ENCODE assay signal across 20 cellular contexts in genomic region chr12:114400395-114400794, GRCh38. TPM values are rescaled to one million over a fixed set of nuclear protein-coding genes. Genes with fewer than 3 reads are reported as not detected.
DNase-seq lines count a peak whose midpoint lies in the region; ATAC-seq and TF ChIP-seq lines count a peak whose summit lies in the region.
"Had no signal": no experiment of that assay in that cellular context is flagged by ENCODE, and none has a peak within 500 bp of the region (broad histone marks: within the 10 kb centered on the region; RNA-seq: fewer than 3 reads in every experiment).

No MANE protein-coding gene starts in this region.

- H3K18ac ChIP-seq in neuronal stem cell (ENCODE audit: low read length): peak overlapping the region; percentile 27

- H2BK120ac ChIP-seq in neuronal stem cell (ENCODE audit: low read depth, low read length): no peak overlapping the region

- H3K36me3 ChIP-seq in BJ (ENCODE audit: control insufficient read depth, insufficient read depth, low read length) (peaks cover 20% of the 10 kb centered on the region), heart right ventricle (peaks cover 0 to 34% (median 0%) of the 10 kb centered on the region in 9 donors), neuronal stem cell (replicated peaks in 1 of 2; ENCODE audit: control insufficient read depth in 2 of 2, insufficient read depth in 2 of 2, low read length in 2 of 2) (no peaks in the 10 kb centered on the region)
- H3K36me3 ChIP-seq: pancreas, tibial nerve had no signal

- H3K79me1 ChIP-seq in neuronal stem cell (ENCODE audit: low read depth, low read length): no peaks in the 10 kb centered on the region

- no peak overlapping the region for H4K8ac ChIP-seq in neuronal stem cell (ENCODE audit: low read depth, low read length)

- H3K4ac ChIP-seq in neuronal stem cell (ENCODE audit: low read length): no peak overlapping the region

- CTCF ChIA-PET in BJ (lab: Yijun Ruan, JAX): interaction anchor here (0.6 kb wide), 1 partner anchor 420 kb away, joined by 3 read pairs; no protein-coding TSS in a partner anchor

- no peak overlapping the region for H3K4me2 ChIP-seq in neuronal stem cell (ENCODE audit: insufficient read depth, low read length, poor library complexity, severe bottlenecking)

- no peak overlapping the region for H3K23ac ChIP-seq in neuronal stem cell (ENCODE audit: low read depth, low read length, poor library complexity)

- 26 to 28% methylated on average over 28 of the region's 28 CpGs for WGBS in heart right ventricle, 2 donors
- WGBS in neuronal stem cell (ENCODE audit: extremely low coverage in 2 of 2, insufficient read length in 2 of 2, insufficient replicate concordance in 1 of 2), 2 donors: no CpG with 5 or more reads among the region's 28 CpGs

- H3K4me1 ChIP-seq in heart right ventricle: peaks cover 0 to 40% (median 16%) of the 10 kb centered on the region in 9 donors
- peaks cover 0 to 4% of the 10 kb centered on the region in 2 donors for H3K4me1 ChIP-seq in neuronal stem cell (ENCODE audit: control insufficient read depth in 2 of 2, insufficient read depth in 1 of 2, low read depth in 1 of 2, low read length in 2 of 2)
- H3K4me1 ChIP-seq: pancreas had no signal

- H2BK12ac ChIP-seq in neuronal stem cell (ENCODE audit: low read length): no peak overlapping the region

- H2BK15ac ChIP-seq in neuronal stem cell (ENCODE audit: low read length): no peak overlapping the region

- no peak overlapping the region for H2BK5ac ChIP-seq in neuronal stem cell (ENCODE audit: low read length)

- peak overlapping the region; percentile 90 for H3K4me3 ChIP-seq in BJ (ENCODE audit: low read depth, low read length)
- H3K4me3 ChIP-seq in WI38 (ENCODE audit: low read depth, low read length): peak overlapping the region; percentile 91
- peak overlapping the region in 4 of 10 donors; percentile 3 to 29 (median 22) for H3K4me3 ChIP-seq in heart right ventricle
- H3K4me3 ChIP-seq in neuronal stem cell (ENCODE audit: low read length in 2 of 2): no peak overlapping the region
- H3K4me3 ChIP-seq: pancreas, tibial nerve had no signal

- H2AK5ac ChIP-seq in neuronal stem cell (ENCODE audit: low read depth, low read length): no peak overlapping the region

- intact Hi-C loops in heart right ventricle (cut with DNase I): loop anchor here in 3 of 10 donors (5.0 to 10.0 kb wide), 2 partner anchors 33 to 46 kb away; no protein-coding TSS in a partner anchor

- H3K27ac ChIP-seq in heart right ventricle (peak overlapping the region; percentile 32 to 73 (median 64)), neuronal stem cell (replicated peaks; ENCODE audit: low read length) (no peak overlapping the region)
- H3K27ac ChIP-seq: pancreas, tibial nerve had no signal

- no peak overlapping the region for H3K14ac ChIP-seq in neuronal stem cell (ENCODE audit: low read length)

- DNase-seq in BJ (ENCODE audit: low read depth) (no peak), heart right ventricle (no peak), neuronal stem cell (ENCODE audit: low spot score) (peak; percentile 37), germinal center (ENCODE audit: low spot score) (no peak), Ammon's horn (ENCODE audit: low spot score) (no peak)
- DNase-seq: activated B cell treated with CpG ODN at 0.5 μM for 24 hours; CD8-positive, alpha-beta memory T cell; kidney; NCI-H146; pancreas; SIG-M5; stimulated activated naive B cell treated with anti-CD40 and anti-IgM and Interleukin-4, amounts not matched to agents 10 μg/mL and 1 μg/mL and 100 μg/mL, for 72 hours; T-helper 17 cell had no signal

- ATAC-seq in heart right ventricle: no peak
- no peak for ATAC-seq in HG02840 (IDR thresholded peaks at IDR 0.05; ENCODE audit: low FRiP score, unreplicated experiment)
- ATAC-seq in GM18520 (IDR thresholded peaks at IDR 0.05; ENCODE audit: unreplicated experiment): no peak
- ATAC-seq: stimulated activated naive B cell treated with anti-CD40 and anti-IgM and Interleukin-4, amounts not matched to agents 10 μg/mL and 1 μg/mL and 100 μg/mL, for 72 hours; T-helper 17 cell had no signal

- TF ChIP-seq CTCF in BJ (IDR thresholded peaks at IDR 0.05; ENCODE audit: insufficient read depth, low read depth, low read length) (no peak), WI38 (IDR thresholded peaks at IDR 0.05; ENCODE audit: low read depth, low read length) (no peak), heart right ventricle (IDR thresholded peaks at IDR 0.05) (no peak)

- POLR2A ChIA-PET in BJ (lab: Charles Lee): interaction anchor here (0.9 kb wide), 1 partner anchor 38 kb away, joined by 4 read pairs; no protein-coding TSS in a partner anchor

- H4K91ac ChIP-seq in neuronal stem cell (ENCODE audit: low read depth, low read length, poor library complexity): no peak overlapping the region

- H2AFZ ChIP-seq in neuronal stem cell (ENCODE audit: low read length): no peak overlapping the region

- H3K27me3 ChIP-seq in BJ (ENCODE audit: control insufficient read depth, insufficient read depth, low read length): no peaks in the 10 kb centered on the region
- H3K27me3 ChIP-seq in heart right ventricle: peaks cover 0 to 100% (median 74%) of the 10 kb centered on the region in 7 donors
- peaks cover 72 to 99% (median 99%) of the 10 kb centered on the region in 3 experiments for H3K27me3 ChIP-seq in neuronal stem cell (ENCODE audit: control insufficient read depth in 3 of 3, insufficient read depth in 3 of 3, low read depth in 1 of 3, low read length in 3 of 3)

- H3K9me3 ChIP-seq in heart right ventricle (no peaks in the 10 kb centered on the region), neuronal stem cell (replicated peaks in 1 of 2; ENCODE audit: control insufficient read depth in 2 of 2, insufficient read depth in 1 of 2, low read depth in 1 of 2, low read length in 2 of 2) (peaks cover 2 to 4% of the 10 kb centered on the region in 2 donors)
- H3K9me3 ChIP-seq: pancreas, tibial nerve had no signal

- H3K9ac ChIP-seq in neuronal stem cell (ENCODE audit: low read depth, low read length, poor library complexity): no peak overlapping the region

RNA-seq across cellular contexts. Expression of gene TBX5, which starts 5.5 kb away (rescaled TPM):
- 29.1 and 30.8 TPM in 2 replicates for polyA plus RNA-seq in BJ (2011; rRNA removed)
- 41.4 and 45.3 TPM in 2 replicates for polyA minus RNA-seq in BJ (2011; rRNA and poly(A)+ RNA removed)
- 10 to 100 TPM; 24.6 to 70.1 (median 54.3) TPM for total RNA-seq in heart right ventricle
- polyA plus RNA-seq in heart right ventricle: 10 to 100 TPM in 1 of 2 donors, 1 to 10 TPM in 1; 4.0 to 30.2 TPM
- not detected for polyA plus RNA-seq in neuronal stem cell (2013, experiment 1 of 2)
- not detected for polyA plus RNA-seq in neuronal stem cell (2013, experiment 2 of 2)
- total RNA-seq: activated B cell treated with CpG ODN at 0.5 μM for 24 hours; CD8-positive, alpha-beta memory T cell; cerebellum; G401; kidney; NCI-H460; pancreas; T-helper 17 cell; tibial nerve had no signal
- polyA plus RNA-seq: CD8-positive, alpha-beta memory T cell had no signal

Comparison
In these comparisons a context has a peak if more than half of its experiments do, and no peak if none do; other contexts are left out.
1. H3K4me3 ChIP-seq: peak in BJ (single experiment) and WI38 (single experiment); none in neuronal stem cell (0 of 2).